Comparison of ENCODE assay signal across 13 cellular contexts in the genomic region with DNA sequence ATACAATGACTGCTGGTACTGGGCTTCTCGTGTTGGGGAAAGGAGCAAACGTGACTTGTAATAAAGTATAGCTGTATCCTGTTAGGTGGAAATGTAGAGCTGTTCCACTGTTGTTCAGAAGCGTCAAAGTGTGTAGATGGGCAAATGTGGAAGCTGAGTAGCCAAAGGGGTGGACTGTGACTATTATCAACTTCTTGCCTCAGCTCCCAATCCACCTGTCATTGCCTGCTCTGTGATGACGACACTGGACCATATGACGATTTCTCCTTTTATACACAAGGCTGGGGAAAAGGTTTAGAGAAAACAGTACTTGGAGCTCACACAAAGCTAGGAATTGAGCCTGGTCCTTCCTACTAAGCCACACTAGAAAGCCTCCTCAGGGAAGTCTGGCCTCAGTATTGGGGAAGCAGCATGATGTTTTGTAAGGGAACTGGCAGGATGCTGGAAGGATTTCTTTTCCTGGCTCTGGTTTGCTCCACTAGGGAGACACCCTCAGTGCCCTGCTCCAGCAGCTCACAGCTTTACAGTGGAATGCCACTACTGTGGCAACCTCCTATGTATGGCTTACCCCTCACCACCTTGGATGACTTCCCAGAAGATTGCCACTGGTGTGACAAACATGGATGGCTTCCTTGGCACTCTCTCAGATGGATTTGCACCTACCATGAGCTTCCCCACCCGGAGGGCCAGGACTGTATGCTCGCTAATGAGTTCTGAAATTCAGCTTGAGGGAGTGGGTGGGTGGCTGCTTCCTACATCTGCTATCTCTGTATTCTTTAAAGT.
"Had no signal": no experiment of that assay in that cellular context is flagged by ENCODE, and none has a peak within 500 bp of the region (broad histone marks: within the 10 kb centered on the region; RNA-seq: fewer than 3 reads in every experiment).

No MANE protein-coding gene starts in this region.

- H3K27ac ChIP-seq: thoracic aorta had no signal

- H3K4me3 Mint-ChIP-seq: activated CD4-positive, alpha-beta T cell treated with anti-CD3 and anti-CD28 coated beads, Interleukin-2, amount 10 ng/mL, durations not matched to agents 24 days and 14 days; naive thymus-derived CD8-positive, alpha-beta T cell; WTC11 had no signal

- H3K4me1 Mint-ChIP-seq: WTC11 had no signal

- H3K9me3 ChIP-seq: thoracic aorta had no signal

- H3K27ac Mint-ChIP-seq: activated CD4-positive, alpha-beta T cell treated with anti-CD3 and anti-CD28 coated beads, Interleukin-2, amount 10 ng/mL, durations not matched to agents 24 days and 14 days; progenitor cell of endocrine pancreas; WTC11 had no signal

- H3K4me3 ChIP-seq: thoracic aorta had no signal

- DNase-seq: activated CD4-positive, alpha-beta T cell treated with anti-CD3 and anti-CD28 coated beads, Interleukin-2, amount 10 ng/mL, durations not matched to agents 24 days and 14 days; activated gamma-delta T cell treated with Interleukin-2 at 50 U/mL for 16 hours; activated T-cell treated with anti-CD3 and anti-CD28 coated beads for 4 hours; cortex of kidney; erythroblast; mammary epithelial cell; naive thymus-derived CD8-positive, alpha-beta T cell; stimulated activated CD4-positive, alpha-beta T cell treated with anti-CD3 and anti-CD28 coated beads, Interleukin-2, amount 100 ng/mL, for 48 hours; stimulated activated naive CD4-positive, alpha-beta T cell treated with Interleukin-2 at 50 U/mL for 16 hours had no signal

- H3K27me3 Mint-ChIP-seq: activated CD4-positive, alpha-beta T cell treated with anti-CD3 and anti-CD28 coated beads, Interleukin-2, amount 10 ng/mL, durations not matched to agents 24 days and 14 days; naive thymus-derived CD8-positive, alpha-beta T cell; progenitor cell of endocrine pancreas had no signal

- ATAC-seq: naive thymus-derived CD8-positive, alpha-beta T cell; SK-N-SH treated with all-trans-retinoic acid at 6 μM for 48 hours; WTC11 had no signal
